14 cellular contexts compared by ENCODE assay signal in the genomic region with DNA sequence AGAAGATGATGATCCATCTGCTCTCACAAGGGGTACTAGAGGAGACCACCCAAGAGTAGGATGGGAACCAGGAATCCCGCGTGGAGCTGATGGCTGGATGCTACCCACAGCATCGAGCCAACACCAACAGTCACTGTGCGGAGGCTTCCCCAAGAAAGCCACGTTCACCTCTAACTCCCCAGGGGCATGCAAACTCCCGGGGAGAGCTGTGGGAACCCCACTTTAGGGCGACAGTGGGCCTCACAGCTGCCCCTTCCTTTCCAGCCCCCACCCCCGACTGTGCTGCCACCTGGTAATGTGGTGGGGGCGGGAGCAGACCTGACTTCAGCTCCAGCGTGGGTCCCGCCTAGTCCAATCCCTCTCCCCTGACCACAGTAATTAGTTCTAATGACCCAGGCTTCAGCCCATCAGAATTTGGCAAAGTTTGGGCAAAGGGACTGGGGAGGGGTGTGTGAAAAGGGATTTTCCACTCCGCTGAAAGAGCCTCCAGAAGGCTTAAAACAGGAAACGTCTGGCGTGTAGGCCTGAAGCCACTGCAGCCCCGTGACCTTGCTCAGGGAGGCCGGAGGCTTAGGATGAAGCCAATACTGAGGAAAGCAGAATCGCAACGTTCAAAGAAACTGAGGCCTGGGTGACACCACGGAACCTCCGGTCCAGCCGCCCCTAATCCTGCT. TPM values are rescaled to one million over a fixed set of nuclear protein-coding genes. Genes with fewer than 3 reads are reported as not detected.
DNase-seq lines count a peak whose midpoint lies in the region; ATAC-seq and TF ChIP-seq lines count a peak whose summit lies in the region.
"Had no signal": no experiment of that assay in that cellular context is flagged by ENCODE, and none has a peak within 500 bp of the region (broad histone marks: within the 10 kb centered on the region; RNA-seq: fewer than 3 reads in every experiment).

No MANE protein-coding gene starts in this region.

- no peaks in the 10 kb centered on the region for H3K27me3 Mint-ChIP-seq in MCF 10A (ENCODE audit: insufficient read depth, unreplicated experiment)

- H3K9me3 ChIP-seq in breast epithelium (no peaks in the 10 kb centered on the region), hepatocyte (ENCODE audit: low read depth) (no peaks in the 10 kb centered on the region), psoas muscle (no peaks in the 10 kb centered on the region), A673 (ENCODE audit: low read depth, low read length, poor library complexity, severe bottlenecking) (no peaks in the 10 kb centered on the region)

- H3K79me2 ChIP-seq in hepatocyte: no peaks in the 10 kb centered on the region

- H3K36me3 ChIP-seq in breast epithelium (peaks cover 3% of the 10 kb centered on the region), hepatocyte (replicated peaks; ENCODE audit: insufficient read depth, low read depth) (no peaks in the 10 kb centered on the region), psoas muscle (ENCODE audit: insufficient read depth in 1 of 2, low read depth in 1 of 2) (peaks cover 0 to 75% of the 10 kb centered on the region in 2 donors), A673 (ENCODE audit: insufficient read depth, low read length, poor library complexity, severe bottlenecking) (peaks cover 5% of the 10 kb centered on the region)

- BruUV-seq in MCF 10A (replicated peaks; lab: Mats Ljungman, UMichigan) (no TSS peak), A673 (replicated peaks; lab: Mats Ljungman, UMichigan) (no TSS peak)

- ATAC-seq in psoas muscle: peak in 2 of 4 donors; percentile 26 to 41

- H3K27me3 ChIP-seq in breast epithelium (no peaks in the 10 kb centered on the region), hepatocyte (no peaks in the 10 kb centered on the region), psoas muscle (ENCODE audit: insufficient read depth in 3 of 3, low read length in 2 of 3) (no peaks in the 10 kb centered on the region), A673 (replicated peaks; ENCODE audit: insufficient read depth, low read depth, low read length, poor library complexity) (no peaks in the 10 kb centered on the region)

- DNase-seq in breast epithelium (ENCODE audit: low spot score in 2 of 2) (peak in 1 of 2 donors; percentile 47), MCF 10A (ENCODE audit: unreplicated experiment) (no peak), hepatocyte (ENCODE audit: low spot score) (peak; percentile 4), psoas muscle (no peak), NCI-H2196 treated with DMSO at 0.1 percent for 48 hours (lab: John Stamatoyannopoulos, UW; ENCODE audit: unreplicated experiment) (no peak), A673 (ENCODE audit: low spot score) (no peak), T1000 (lab: John Stamatoyannopoulos, UW) (no peak)
- no peak for DNase-seq in activated CD4-positive, alpha-beta T cell treated with anti-CD3 and anti-CD28 coated beads, Interleukin-2, amount 50 U/mL, for 1 hour
- DNase-seq: activated CD4-positive, CD25-positive, alpha-beta regulatory T cell; activated T-cell treated with anti-CD3 and anti-CD28 coated beads, Interleukin-2, amount 50 U/mL, for 1 hour; effector memory CD4-positive, alpha-beta T cell; mesendoderm; NCI-H524; SHP77 had no signal

- no peak overlapping the region for H3K4me3 Mint-ChIP-seq in MCF 10A (ENCODE audit: unreplicated experiment)

- POLR2A ChIA-PET in MCF 10A (lab: Yijun Ruan, JAX): interaction anchor here (1.2 kb wide), 1 partner anchor 19 kb away, joined by 3 read pairs; no protein-coding TSS in a partner anchor
- POLR2A ChIA-PET in A673 (lab: Charles Lee; ENCODE audit: low non-redundant PET): no interaction called here

- TF ChIP-seq CTCF in breast epithelium (IDR thresholded peaks at IDR 0.05): no peak
- TF ChIP-seq CTCF in MCF 10A (IDR thresholded peaks at IDR 0.05; ENCODE audit: unreplicated experiment): no peak
- TF ChIP-seq CTCF in hepatocyte (IDR thresholded peaks at IDR 0.05; ENCODE audit: poor library complexity): no peak
- no peak for TF ChIP-seq CTCF in psoas muscle (IDR thresholded peaks at IDR 0.05)
- TF ChIP-seq CTCF in A673 (conservative IDR thresholded peaks at IDR 0.05; ENCODE audit: low read depth, low read length): no peak

- H3K4me1 Mint-ChIP-seq in MCF 10A (ENCODE audit: insufficient read depth, unreplicated experiment): no peaks in the 10 kb centered on the region

- 87% methylated on average over 21 of the region's 21 CpGs for WGBS in hepatocyte (ENCODE audit: low lambda C conversion rate, missing lambda C conversion rate)
- 59 to 65% (median 60%) methylated on average over 21 of the region's 21 CpGs for whole genome bisulfite sequencing in psoas muscle, 3 donors

- peaks cover 0 to 7% of the 10 kb centered on the region in 2 donors for H3K4me1 ChIP-seq in breast epithelium
- peaks cover 25% of the 10 kb centered on the region for H3K4me1 ChIP-seq in hepatocyte (ENCODE audit: insufficient read depth)
- no peaks in the 10 kb centered on the region for H3K4me1 ChIP-seq in psoas muscle
- H3K4me1 ChIP-seq in A673 (ENCODE audit: insufficient read depth, low read length, poor library complexity, severe bottlenecking): no peaks in the 10 kb centered on the region

- no peak overlapping the region for H2AFZ ChIP-seq in hepatocyte

- TF ChIP-seq POLR2A in breast epithelium (IDR thresholded peaks at IDR 0.05): no peak

- CTCF ChIA-PET in MCF 10A (lab: Yijun Ruan, JAX): interaction anchor here (0.7 kb wide), 1 partner anchor 116 kb away, joined by 3 read pairs; no protein-coding TSS in a partner anchor
- CTCF ChIA-PET in A673 (lab: Charles Lee): no interaction called here

- H3K27ac ChIP-seq in breast epithelium (peak overlapping the region; percentile 71 to 90), hepatocyte (peak overlapping the region; percentile 66), psoas muscle (peak overlapping the region; percentile 60), A673 (ENCODE audit: low read depth, low read length, poor library complexity, severe bottlenecking) (no peak overlapping the region)

- H3K9me3 Mint-ChIP-seq in MCF 10A (ENCODE audit: unreplicated experiment): no peaks in the 10 kb centered on the region

- no peaks in the 10 kb centered on the region for H3K9me2 ChIP-seq in hepatocyte (replicated peaks; ENCODE audit: insufficient read depth)

- H3K36me3 Mint-ChIP-seq in MCF 10A (ENCODE audit: insufficient read depth, unreplicated experiment): peaks cover 88% of the 10 kb centered on the region

- no peaks in the 10 kb centered on the region for H4K20me1 ChIP-seq in hepatocyte (ENCODE audit: insufficient read depth, poor library complexity, severe bottlenecking)

- no peak overlapping the region for H3K27ac Mint-ChIP-seq in MCF 10A (ENCODE audit: low read depth, unreplicated experiment)

- intact Hi-C loops in breast epithelium (cut with DNase I; ENCODE audit: low total_unique reads) (no loop called here), MCF 10A (cut with micrococcal nuclease) (no loop called here), psoas muscle (cut with DNase I) (no loop called here), A673 (cut with micrococcal nuclease; ENCODE audit: unreplicated experiment) (no loop called here)

- H3K4me3 ChIP-seq in breast epithelium: no peak overlapping the region
- no peak overlapping the region for H3K4me3 ChIP-seq in hepatocyte
- H3K4me3 ChIP-seq in psoas muscle: no peak overlapping the region
- H3K4me3 ChIP-seq in A673 (ENCODE audit: low read depth, low read length, poor library complexity, severe bottlenecking): no peak overlapping the region

- peak overlapping the region; percentile 13 for H3K4me2 ChIP-seq in hepatocyte

RNA-seq across cellular contexts. Expression of gene ASB13, which starts 20.3 kb away (rescaled TPM):
- total RNA-seq in breast epithelium (10 to 100 TPM; 37.9 to 61.8 (median 42.9) TPM), MCF 10A (2022) (16.3 and 20.7 TPM in 2 replicates), hepatocyte (9.2 and 18.1 TPM in 2 replicates), psoas muscle (10 to 100 TPM; 13.0 to 20.8 (median 15.5) TPM), A673 (2021) (11.9 and 17.8 TPM in 2 replicates)
- polyA plus RNA-seq in hepatocyte (8.8 and 16.9 TPM in 2 replicates), psoas muscle (10 to 100 TPM in 2 of 3 donors, 1 to 10 TPM in 1; 9.8 to 18.3 (median 11.4) TPM)

RNA-seq across cellular contexts. Expression of gene TASOR2, which starts 38.6 kb away (rescaled TPM):
- total RNA-seq in breast epithelium (100 to 1,000 TPM in 1 of 3 donors, 10 to 100 TPM in 2; 80.5 to 115 (median 98.6) TPM), MCF 10A (2022) (93.4 and 123 TPM in 2 replicates), hepatocyte (38.4 and 53.1 TPM in 2 replicates), psoas muscle (10 to 100 TPM; 31.5 to 45.6 (median 39.0) TPM), A673 (2021) (82.5 and 94.5 TPM in 2 replicates)
- polyA plus RNA-seq in hepatocyte (13.5 and 16.1 TPM in 2 replicates), psoas muscle (10 to 100 TPM in 2 of 3 donors, 1 to 10 TPM in 1; 8.2 to 24.9 (median 12.1) TPM)
